ENCODE assay signal across 11 cellular contexts in the genomic region with DNA sequence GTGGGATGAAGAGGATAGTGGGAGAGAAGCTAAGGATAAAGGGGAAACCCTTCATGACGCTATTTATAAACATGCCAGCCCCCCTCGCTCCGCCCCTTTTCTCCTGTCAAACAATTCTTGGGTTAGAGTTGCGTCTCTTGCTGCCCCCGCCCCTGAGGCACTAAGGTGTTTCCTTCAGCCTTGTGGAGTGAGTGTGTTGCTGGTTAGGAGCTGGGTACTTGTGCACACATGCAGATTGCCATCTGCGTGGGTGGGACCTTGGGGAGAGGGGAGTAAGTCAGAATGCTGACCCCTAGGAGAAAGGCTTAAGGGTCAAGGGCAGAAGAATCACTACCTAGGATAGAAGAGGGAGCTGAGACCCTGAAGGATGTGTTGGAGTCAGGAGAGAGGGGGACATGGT. TPM values are rescaled to one million over a fixed set of nuclear protein-coding genes. Genes with fewer than 3 reads are reported as not detected.
DNase-seq lines count a peak whose midpoint lies in the region; ATAC-seq, FAIRE-seq and TF ChIP-seq lines count a peak whose summit lies in the region.
"Had no signal": no experiment of that assay in that cellular context is flagged by ENCODE, and none has a peak within 500 bp of the region (broad histone marks: within the 10 kb centered on the region; RNA-seq: fewer than 3 reads in every experiment).

No MANE protein-coding gene starts in this region.

- peaks cover 17% of the 10 kb centered on the region for H3K36me3 Mint-ChIP-seq in activated naive CD4-positive, alpha-beta T cell treated with anti-CD3 and anti-CD28 coated beads for 36 hours (ENCODE audit: low read depth)
- H3K36me3 Mint-ChIP-seq in activated naive CD8-positive, alpha-beta T cell treated with anti-CD3 and anti-CD28 coated beads, Interleukin-2, amount 10 ng/mL, durations not matched to agents 7 days and 5 days: peaks cover 13% of the 10 kb centered on the region

- peaks cover 10% of the 10 kb centered on the region for H3K9me1 ChIP-seq in keratinocyte (ENCODE audit: control insufficient read depth, extremely low read depth, insufficient read depth, low read length)

- H3K4me1 Mint-ChIP-seq in activated naive CD4-positive, alpha-beta T cell treated with anti-CD3 and anti-CD28 coated beads for 36 hours (ENCODE audit: low read depth): peaks cover 55% of the 10 kb centered on the region
- H3K4me1 Mint-ChIP-seq in activated naive CD8-positive, alpha-beta T cell treated with anti-CD3 and anti-CD28 coated beads, Interleukin-2, amount 10 ng/mL, durations not matched to agents 7 days and 5 days: peaks cover 47% of the 10 kb centered on the region

- peak overlapping the region; percentile 51 for H3K27ac ChIP-seq in keratinocyte (ENCODE audit: control insufficient read depth, insufficient read depth, low read length)
- H3K27ac ChIP-seq in thoracic aorta: peak overlapping the region; percentile 97 to 99

- no peak for ATAC-seq in activated naive CD8-positive, alpha-beta T cell treated with anti-CD3 and anti-CD28 coated beads, Interleukin-2, amount 10 ng/mL, durations not matched to agents 7 days and 5 days (ENCODE audit: low read depth)
- ATAC-seq in thoracic aorta (ENCODE audit: insufficient number of reproducible peaks, low FRiP score, low read depth) (no peak), GM19328 (IDR thresholded peaks at IDR 0.05; ENCODE audit: unreplicated experiment) (no peak)

- TF ChIP-seq CTCF in keratinocyte (optimal IDR thresholded peaks at IDR 0.05 in 1 of 3, IDR thresholded peaks at IDR 0.05 in 1 of 3, conservative IDR thresholded peaks at IDR 0.05 in 1 of 3; ENCODE audit: extremely low read depth in 1 of 3, insufficient read depth in 2 of 3, low read length in 3 of 3) (no peak), thoracic aorta (IDR thresholded peaks at IDR 0.05) (no peak)

- POLR2A ChIA-PET in activated naive CD8-positive, alpha-beta T cell treated with anti-CD3 and anti-CD28 coated beads, Interleukin-2, amount 10 ng/mL, durations not matched to agents 7 days and 5 days (lab: Charles Lee): interaction anchor here (0.6 to 2.6 kb wide), 5 partner anchors 11 to 102 kb away, joined by 3 to 11 read pairs (median 4); a partner anchor contains a TSS

- H3K9me3 ChIP-seq in keratinocyte (ENCODE audit: control insufficient read depth, low read depth, low read length) (no peaks in the 10 kb centered on the region), thoracic aorta (no peaks in the 10 kb centered on the region)

- CTCF ChIA-PET in activated naive CD4-positive, alpha-beta T cell treated with anti-CD3 and anti-CD28 coated beads for 36 hours (lab: Charles Lee): interaction anchor here (0.8 to 3.1 kb wide), 7 partner anchors 9 to 200 kb away, joined by 3 to 17 read pairs (median 4); no protein-coding TSS in a partner anchor

- H3K4me1 ChIP-seq in keratinocyte (ENCODE audit: control insufficient read depth, extremely low read depth, insufficient read depth, low read length) (peaks cover 49% of the 10 kb centered on the region), thoracic aorta (ENCODE audit: control insufficient read depth in 1 of 2, low read depth in 2 of 2) (peaks cover 48 to 58% of the 10 kb centered on the region in 2 donors)

- no peak overlapping the region for H3K27ac Mint-ChIP-seq in activated naive CD4-positive, alpha-beta T cell treated with anti-CD3 and anti-CD28 coated beads for 36 hours
- H3K27ac Mint-ChIP-seq in activated naive CD8-positive, alpha-beta T cell treated with anti-CD3 and anti-CD28 coated beads, Interleukin-2, amount 10 ng/mL, durations not matched to agents 7 days and 5 days: peak overlapping the region; percentile 71

- peak overlapping the region; percentile 16 for H3K4me3 Mint-ChIP-seq in activated naive CD4-positive, alpha-beta T cell treated with anti-CD3 and anti-CD28 coated beads for 36 hours
- peak overlapping the region; percentile 75 for H3K4me3 Mint-ChIP-seq in activated naive CD8-positive, alpha-beta T cell treated with anti-CD3 and anti-CD28 coated beads, Interleukin-2, amount 10 ng/mL, durations not matched to agents 7 days and 5 days

- peaks cover 2% of the 10 kb centered on the region for H4K20me1 ChIP-seq in keratinocyte (ENCODE audit: control insufficient read depth, extremely low read depth, insufficient read depth, low read length)

- H3K27me3 Mint-ChIP-seq in activated naive CD4-positive, alpha-beta T cell treated with anti-CD3 and anti-CD28 coated beads for 36 hours (ENCODE audit: low read depth): no peaks in the 10 kb centered on the region
- H3K27me3 Mint-ChIP-seq in activated naive CD8-positive, alpha-beta T cell treated with anti-CD3 and anti-CD28 coated beads, Interleukin-2, amount 10 ng/mL, durations not matched to agents 7 days and 5 days: no peaks in the 10 kb centered on the region

- peak overlapping the region in 2 of 3 experiments; percentile 8 to 32 for H3K4me3 ChIP-seq in keratinocyte (ENCODE audit: control insufficient read depth in 2 of 3, extremely low read depth in 1 of 3, insufficient read depth in 2 of 3, low read depth in 1 of 3, low read length in 3 of 3)
- peak overlapping the region; percentile 63 for H3K4me3 ChIP-seq in thoracic aorta

- peak; percentile 43 for DNase-seq in activated naive CD4-positive, alpha-beta T cell treated with anti-CD3 and anti-CD28 coated beads for 36 hours
- DNase-seq in activated naive CD4-positive, alpha-beta T cell treated with anti-CD3 and anti-CD28 coated beads, Interleukin-2, amount 50 U/mL, for 16 hours: no peak
- no peak for DNase-seq in activated naive CD8-positive, alpha-beta T cell treated with anti-CD3 and anti-CD28 coated beads, Interleukin-2, amount 10 ng/mL, durations not matched to agents 7 days and 5 days
- DNase-seq in keratinocyte (ENCODE audit: low read depth, low spot score) (no peak), thoracic aorta (ENCODE audit: low spot score) (no peak), NCI-H526 (lab: John Stamatoyannopoulos, UW) (no peak), NCI-H510A treated with DMSO at 0.1 percent for 48 hours (lab: John Stamatoyannopoulos, UW) (no peak)
- DNase-seq: activated CD4-positive, alpha-beta T cell treated with anti-CD3 and anti-CD28 coated beads for 1 hour; KG1; OCI-M1 had no signal

- peak overlapping the region; percentile 5 for H3K9ac ChIP-seq in keratinocyte (ENCODE audit: control insufficient read depth, extremely low read depth, insufficient read depth, low read length)

- dilution Hi-C loops in keratinocyte (cut with MboI; ENCODE audit: extremely low pct_ligation_motif_present, low sequenced_read_pairs): no loop called here

- peaks cover 3 to 10% of the 10 kb centered on the region in 2 experiments for H3K36me3 ChIP-seq in keratinocyte (ENCODE audit: control insufficient read depth in 2 of 2, extremely low read depth in 1 of 2, insufficient read depth in 2 of 2, low read length in 2 of 2)
- H3K36me3 ChIP-seq in thoracic aorta: peaks cover 28% of the 10 kb centered on the region

- H3K9me3 Mint-ChIP-seq in activated naive CD4-positive, alpha-beta T cell treated with anti-CD3 and anti-CD28 coated beads for 36 hours: no peaks in the 10 kb centered on the region
- H3K9me3 Mint-ChIP-seq in activated naive CD8-positive, alpha-beta T cell treated with anti-CD3 and anti-CD28 coated beads, Interleukin-2, amount 10 ng/mL, durations not matched to agents 7 days and 5 days: no peaks in the 10 kb centered on the region

- H3K27me3 ChIP-seq in keratinocyte (ENCODE audit: control insufficient read depth, extremely low read depth, insufficient read depth, low read length) (no peaks in the 10 kb centered on the region), thoracic aorta (replicated peaks; ENCODE audit: insufficient read depth) (no peaks in the 10 kb centered on the region)

- intact Hi-C loops in activated naive CD4-positive, alpha-beta T cell treated with anti-CD3 and anti-CD28 coated beads for 36 hours (cut with micrococcal nuclease): loop anchor here (10.0 kb wide), 1 partner anchor 147 kb away; no protein-coding TSS in a partner anchor

- peak overlapping the region; percentile 70 for H3K4me2 ChIP-seq in keratinocyte (ENCODE audit: control insufficient read depth, extremely low read depth, insufficient read depth, low read depth, low read length)

- no peak for FAIRE-seq in keratinocyte (lab: Jason Lieb, UNC)

- no peak overlapping the region for H2AFZ ChIP-seq in keratinocyte (ENCODE audit: control insufficient read depth, low read length)

- peaks cover 38% of the 10 kb centered on the region for H3K79me2 ChIP-seq in keratinocyte (ENCODE audit: control insufficient read depth, insufficient read depth, low read length)

RNA-seq across cellular contexts. Expression of a gene that starts 5.4 kb away (rescaled TPM):
- total RNA-seq in activated naive CD4-positive, alpha-beta T cell treated with anti-CD3 and anti-CD28 coated beads for 36 hours: 10 to 100 TPM; 17.6 to 17.7 TPM
- total RNA-seq in activated naive CD8-positive, alpha-beta T cell treated with anti-CD3 and anti-CD28 coated beads, Interleukin-2, amount 10 ng/mL, durations not matched to agents 7 days and 5 days: 10 to 100 TPM; 26.4 to 26.9 TPM
- polyA plus RNA-seq in keratinocyte: 3.1 to 5.2 TPM (median 4.2 TPM) in 3 replicates
- 3.9 TPM for polyA plus RNA-seq in keratinocyte (2011; ENCODE audit: low read depth)
- 4.3 and 4.9 TPM in 2 replicates for polyA plus RNA-seq in keratinocyte (2011; cell fraction: cytosol; rRNA removed)
- polyA plus RNA-seq in keratinocyte (2011; cell fraction: nucleus; rRNA removed): 11.0 TPM in 2 replicates
- polyA plus RNA-seq in keratinocyte (2012; ENCODE audit: low replicate concordance): 7.3 and 10.1 TPM in 2 replicates
- 5.1 to 49.7 TPM (median 5.7 TPM) in 3 replicates for polyA minus RNA-seq in keratinocyte
- polyA minus RNA-seq in keratinocyte (2011; cell fraction: cytosol; rRNA and poly(A)+ RNA removed): 4.6 TPM
- polyA minus RNA-seq in keratinocyte (2011; cell fraction: nucleus; rRNA and poly(A)+ RNA removed): 6.4 and 8.3 TPM in 2 replicates
- 10 to 100 TPM; 25.7 to 29.6 TPM for total RNA-seq in thoracic aorta

RNA-seq across cellular contexts. Expression of a gene that starts 28.2 kb away (rescaled TPM):
- total RNA-seq in activated naive CD4-positive, alpha-beta T cell treated with anti-CD3 and anti-CD28 coated beads for 36 hours: under 1 TPM; 0.21 to 0.25 TPM
- total RNA-seq in activated naive CD8-positive, alpha-beta T cell treated with anti-CD3 and anti-CD28 coated beads, Interleukin-2, amount 10 ng/mL, durations not matched to agents 7 days and 5 days: 1 to 10 TPM; 7.8 to 8.2 TPM
- 0.57 to 0.99 TPM (median 0.60 TPM) in 3 replicates for polyA plus RNA-seq in keratinocyte
- not detected for polyA plus RNA-seq in keratinocyte (2011; ENCODE audit: low read depth)
- polyA plus RNA-seq in keratinocyte (2011; cell fraction: cytosol; rRNA removed): 0.06 and 0.15 TPM in 2 replicates
- 0.82 and 1.2 TPM in 2 replicates for polyA plus RNA-seq in keratinocyte (2011; cell fraction: nucleus; rRNA removed)
- polyA plus RNA-seq in keratinocyte (2012; ENCODE audit: low replicate concordance): 0.31 and 0.40 TPM in 2 replicates
- 0.13 to 0.19 TPM in 2 of 3 replicates, not detected in the other for polyA minus RNA-seq in keratinocyte
- polyA minus RNA-seq in keratinocyte (2011; cell fraction: cytosol; rRNA and poly(A)+ RNA removed): not detected
- polyA minus RNA-seq in keratinocyte (2011; cell fraction: nucleus; rRNA and poly(A)+ RNA removed): 0.21 and 0.39 TPM in 2 replicates
- total RNA-seq in thoracic aorta: 10 to 100 TPM; 21.2 to 25.5 TPM

RNA-seq across cellular contexts. Expression of a gene that starts 44.1 kb away (rescaled TPM):
- 10 to 100 TPM; 30.2 to 32.0 TPM for total RNA-seq in activated naive CD4-positive, alpha-beta T cell treated with anti-CD3 and anti-CD28 coated beads for 36 hours
- 10 to 100 TPM; 41.1 to 47.4 TPM for total RNA-seq in activated naive CD8-positive, alpha-beta T cell treated with anti-CD3 and anti-CD28 coated beads, Interleukin-2, amount 10 ng/mL, durations not matched to agents 7 days and 5 days
- polyA plus RNA-seq in keratinocyte: 19.8 to 26.2 TPM (median 23.7 TPM) in 3 replicates
- polyA plus RNA-seq in keratinocyte (2011; ENCODE audit: low read depth): 5.8 TPM
- 19.3 and 22.6 TPM in 2 replicates for polyA plus RNA-seq in keratinocyte (2011; cell fraction: cytosol; rRNA removed)
- 33.5 and 35.0 TPM in 2 replicates for polyA plus RNA-seq in keratinocyte (2011; cell fraction: nucleus; rRNA removed)
- 14.5 and 15.3 TPM in 2 replicates for polyA plus RNA-seq in keratinocyte (2012; ENCODE audit: low replicate concordance)
- polyA minus RNA-seq in keratinocyte: 22.5 to 41.7 TPM (median 29.5 TPM) in 3 replicates
- 29.5 TPM for polyA minus RNA-seq in keratinocyte (2011; cell fraction: cytosol; rRNA and poly(A)+ RNA removed)
- polyA minus RNA-seq in keratinocyte (2011; cell fraction: nucleus; rRNA and poly(A)+ RNA removed): 16.5 and 17.1 TPM in 2 replicates
- 10 to 100 TPM; 21.7 to 50.2 TPM for total RNA-seq in thoracic aorta

Comparison
In these comparisons a context has a peak if more than half of its experiments do, and no peak if none do; other contexts are left out.
1. RNA of a gene that starts 28.2 kb away (total RNA-seq): 21.2 to 25.5 TPM in thoracic aorta and 7.8 to 8.2 TPM in activated naive CD8-positive, alpha-beta T cell treated with anti-CD3 and anti-CD28 coated beads, Interleukin-2, amount 10 ng/mL, durations not matched to agents 7 days and 5 days; 0.21 to 0.25 TPM in activated naive CD4-positive, alpha-beta T cell treated with anti-CD3 and anti-CD28 coated beads for 36 hours; every median in the first group is over 4 times any median in the second.